ENCODE assay signal across 1 cellular context in the genomic region with DNA sequence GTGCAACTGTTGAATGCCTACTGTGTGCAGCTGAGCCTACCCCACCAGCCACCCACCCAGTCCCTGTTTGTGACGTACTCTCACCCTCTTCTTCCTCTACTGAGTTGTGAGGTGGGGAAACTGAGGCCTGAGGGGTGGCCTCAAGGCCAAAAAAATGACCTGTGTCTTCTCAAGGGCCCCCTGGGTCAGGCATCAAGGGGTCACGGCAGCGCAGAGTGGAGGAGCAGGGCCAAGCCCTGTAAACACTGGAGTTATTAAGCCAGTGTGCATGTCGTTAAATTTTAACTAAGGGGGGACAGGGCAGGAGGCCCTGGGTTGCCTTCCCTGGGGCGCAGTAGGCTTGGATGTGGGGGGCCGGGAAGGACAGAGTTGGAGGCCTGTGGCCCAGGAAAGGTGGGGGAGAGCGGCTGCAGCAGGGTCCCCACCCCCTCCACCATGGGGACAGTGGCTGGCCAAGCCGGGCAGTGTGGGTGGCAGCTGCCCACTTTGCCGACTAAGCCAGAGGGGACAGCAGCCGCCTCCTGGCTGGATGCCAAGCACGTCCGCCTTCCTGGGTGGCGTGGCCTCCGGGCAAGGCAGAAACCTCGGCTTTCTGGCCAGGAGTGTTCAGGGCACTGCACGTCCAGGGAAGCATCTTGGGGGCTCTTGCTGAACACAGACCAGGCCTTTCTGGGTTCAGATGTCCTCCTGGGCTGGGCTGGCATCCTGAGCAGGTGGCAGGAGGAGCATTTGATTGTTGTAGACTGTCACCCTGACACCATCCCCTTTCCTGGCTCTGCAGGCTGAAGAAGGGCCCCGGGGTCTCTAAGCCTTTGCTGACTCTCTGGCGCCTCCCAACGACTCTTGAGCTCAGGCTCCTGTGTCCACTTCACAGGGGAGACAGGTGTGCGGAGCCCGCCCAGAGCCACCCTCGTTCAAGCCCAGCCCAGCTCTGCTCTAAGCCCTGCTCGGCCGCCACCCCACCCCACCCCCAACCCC.
TF ChIP-seq lines count a peak whose summit lies in the region.

No MANE protein-coding gene starts in this region.

TF ChIP-seq in HepG2, 621 proteins besides CTCF, POLR2A, EP300 and RAD21 (continued from another document and continues in another):
- no peak for TF ChIP-seq ZNF225 (CRISPR knock-in tag; IDR thresholded peaks at IDR 0.05)
- no peak for TF ChIP-seq NRL (CRISPR knock-in tag; IDR thresholded peaks at IDR 0.05; ENCODE audit: borderline replicate concordance)
- no peak; the same call in 1 of the 2 replicates for TF ChIP-seq ZNF574 (CRISPR knock-in tag; IDR thresholded peaks at IDR 0.05)
- TF ChIP-seq ZNF138 (CRISPR knock-in tag; IDR thresholded peaks at IDR 0.05; ENCODE audit: low read depth): no peak
- TF ChIP-seq ZNF383 (CRISPR knock-in tag; IDR thresholded peaks at IDR 0.05; ENCODE audit: borderline replicate concordance): no peak
- no peak for TF ChIP-seq MAF1 (CRISPR knock-in tag; IDR thresholded peaks at IDR 0.05; ENCODE audit: borderline replicate concordance)
- no peak for TF ChIP-seq ZMAT5 (CRISPR knock-in tag; IDR thresholded peaks at IDR 0.05; ENCODE audit: borderline replicate concordance, low read depth)
- TF ChIP-seq, protein P1, sequence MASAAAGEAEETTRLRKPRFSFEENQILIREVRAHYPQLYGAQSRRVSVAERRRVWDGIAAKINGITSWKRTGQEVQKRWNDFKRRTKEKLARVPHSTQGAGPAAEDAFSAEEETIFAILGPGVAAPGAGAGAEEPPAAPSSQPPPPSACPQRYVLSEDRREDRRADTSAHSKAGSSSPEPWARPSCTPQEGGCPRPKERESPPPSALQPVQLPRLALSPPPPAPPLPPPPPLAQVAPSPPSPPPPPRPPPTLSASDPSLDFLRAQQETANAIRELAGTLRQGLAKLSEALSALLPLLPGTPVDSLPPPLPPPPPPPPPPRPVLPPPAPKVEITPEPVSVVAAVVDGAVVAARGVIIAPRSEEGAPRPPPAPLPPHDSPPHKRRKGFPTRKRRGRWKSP (CRISPR knock-in tag; IDR thresholded peaks at IDR 0.05): 0 out of 2 replicates have a peak, but pooled peaks have one; percentile 39
- TF ChIP-seq ZKSCAN5 (CRISPR knock-in tag; IDR thresholded peaks at IDR 0.05): no peak
- TF ChIP-seq SMAD3 (CRISPR knock-in tag; IDR thresholded peaks at IDR 0.05): 0 out of 2 replicates have a peak, but pooled peaks have one; percentile 10
- no peak for TF ChIP-seq ASH2L (IDR thresholded peaks at IDR 0.05; ENCODE audit: insufficient read length, low read depth, low read length)
- TF ChIP-seq ZNF407 (CRISPR knock-in tag; IDR thresholded peaks at IDR 0.05; ENCODE audit: not compliant biosample characterization): no peak
- no peak; the same call in 1 of the 2 replicates for TF ChIP-seq HOXA3 (CRISPR knock-in tag; IDR thresholded peaks at IDR 0.05)
- peak; percentile 76 for TF ChIP-seq ZFX (CRISPR knock-in tag; IDR thresholded peaks at IDR 0.05; ENCODE audit: low read depth)
- TF ChIP-seq, protein P2, sequence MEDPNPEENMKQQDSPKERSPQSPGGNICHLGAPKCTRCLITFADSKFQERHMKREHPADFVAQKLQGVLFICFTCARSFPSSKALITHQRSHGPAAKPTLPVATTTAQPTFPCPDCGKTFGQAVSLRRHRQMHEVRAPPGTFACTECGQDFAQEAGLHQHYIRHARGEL (CRISPR knock-in tag; IDR thresholded peaks at IDR 0.05): no peak
- TF ChIP-seq, protein P3, sequence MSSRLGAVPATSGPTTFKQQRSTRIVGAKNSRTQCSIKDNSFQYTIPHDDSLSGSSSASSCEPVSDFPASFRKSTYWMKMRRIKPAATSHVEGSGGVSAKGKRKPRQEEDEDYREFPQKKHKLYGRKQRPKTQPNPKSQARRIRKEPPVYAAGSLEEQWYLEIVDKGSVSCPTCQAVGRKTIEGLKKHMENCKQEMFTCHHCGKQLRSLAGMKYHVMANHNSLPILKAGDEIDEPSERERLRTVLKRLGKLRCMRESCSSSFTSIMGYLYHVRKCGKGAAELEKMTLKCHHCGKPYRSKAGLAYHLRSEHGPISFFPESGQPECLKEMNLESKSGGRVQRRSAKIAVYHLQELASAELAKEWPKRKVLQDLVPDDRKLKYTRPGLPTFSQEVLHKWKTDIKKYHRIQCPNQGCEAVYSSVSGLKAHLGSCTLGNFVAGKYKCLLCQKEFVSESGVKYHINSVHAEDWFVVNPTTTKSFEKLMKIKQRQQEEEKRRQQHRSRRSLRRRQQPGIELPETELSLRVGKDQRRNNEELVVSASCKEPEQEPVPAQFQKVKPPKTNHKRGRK (CRISPR knock-in tag; IDR thresholded peaks at IDR 0.05): no peak
- TF ChIP-seq ZNF331 (CRISPR knock-in tag; IDR thresholded peaks at IDR 0.05): peak; percentile 57; the same call in 1 of the 2 replicates
- TF ChIP-seq ZNF605 (CRISPR knock-in tag; IDR thresholded peaks at IDR 0.05): peak; percentile 68; the same call in 1 of the 2 replicates
- TF ChIP-seq STAT5B (CRISPR knock-in tag; IDR thresholded peaks at IDR 0.05): no peak
- TF ChIP-seq NFIC (IDR thresholded peaks at IDR 0.05; ENCODE audit: low read length): peak; percentile 81; the same call in 1 of the 2 replicates
- peak; percentile 93 for TF ChIP-seq FOXA3 (CRISPR knock-in tag; IDR thresholded peaks at IDR 0.05)
- no peak for TF ChIP-seq ZNF558 (CRISPR knock-in tag; IDR thresholded peaks at IDR 0.05; ENCODE audit: borderline replicate concordance)
- TF ChIP-seq ZNF776 (CRISPR knock-in tag; IDR thresholded peaks at IDR 0.05): no peak
- TF ChIP-seq TOE1 (CRISPR knock-in tag; IDR thresholded peaks at IDR 0.05): no peak
- TF ChIP-seq CREB3 (CRISPR knock-in tag; IDR thresholded peaks at IDR 0.05): no peak
- TF ChIP-seq CAMTA2 (CRISPR knock-in tag; IDR thresholded peaks at IDR 0.05; ENCODE audit: borderline replicate concordance): no peak
- TF ChIP-seq MXD1 (CRISPR knock-in tag; IDR thresholded peaks at IDR 0.05): no peak; the same call in 1 of the 2 replicates
- TF ChIP-seq MXD4 (CRISPR knock-in tag; IDR thresholded peaks at IDR 0.05): peak; percentile 65; the same call in 1 of the 2 replicates
- no peak for TF ChIP-seq TBP (CRISPR knock-in tag; IDR thresholded peaks at IDR 0.05)
- no peak for TF ChIP-seq NFAT5 (CRISPR knock-in tag; IDR thresholded peaks at IDR 0.05)
